In genomic region chr12:52042706-52043385, GRCh38 we compare ENCODE assay signal across 1 cellular context.
TF ChIP-seq lines count a peak whose summit lies in the region.

No MANE protein-coding gene starts in this region.

TF ChIP-seq in GM12878, 131 proteins besides CTCF, POLR2A, EP300 and RAD21:
- TF ChIP-seq BHLHE40 (IDR thresholded peaks at IDR 0.05; ENCODE audit: borderline replicate concordance in 1 of 2, low read depth in 2 of 2, low read length in 1 of 2): 0 out of 4 replicates have a peak, but pooled peaks of 1 of the 2 experiments have one; percentile 11
- TF ChIP-seq, protein P1, sequence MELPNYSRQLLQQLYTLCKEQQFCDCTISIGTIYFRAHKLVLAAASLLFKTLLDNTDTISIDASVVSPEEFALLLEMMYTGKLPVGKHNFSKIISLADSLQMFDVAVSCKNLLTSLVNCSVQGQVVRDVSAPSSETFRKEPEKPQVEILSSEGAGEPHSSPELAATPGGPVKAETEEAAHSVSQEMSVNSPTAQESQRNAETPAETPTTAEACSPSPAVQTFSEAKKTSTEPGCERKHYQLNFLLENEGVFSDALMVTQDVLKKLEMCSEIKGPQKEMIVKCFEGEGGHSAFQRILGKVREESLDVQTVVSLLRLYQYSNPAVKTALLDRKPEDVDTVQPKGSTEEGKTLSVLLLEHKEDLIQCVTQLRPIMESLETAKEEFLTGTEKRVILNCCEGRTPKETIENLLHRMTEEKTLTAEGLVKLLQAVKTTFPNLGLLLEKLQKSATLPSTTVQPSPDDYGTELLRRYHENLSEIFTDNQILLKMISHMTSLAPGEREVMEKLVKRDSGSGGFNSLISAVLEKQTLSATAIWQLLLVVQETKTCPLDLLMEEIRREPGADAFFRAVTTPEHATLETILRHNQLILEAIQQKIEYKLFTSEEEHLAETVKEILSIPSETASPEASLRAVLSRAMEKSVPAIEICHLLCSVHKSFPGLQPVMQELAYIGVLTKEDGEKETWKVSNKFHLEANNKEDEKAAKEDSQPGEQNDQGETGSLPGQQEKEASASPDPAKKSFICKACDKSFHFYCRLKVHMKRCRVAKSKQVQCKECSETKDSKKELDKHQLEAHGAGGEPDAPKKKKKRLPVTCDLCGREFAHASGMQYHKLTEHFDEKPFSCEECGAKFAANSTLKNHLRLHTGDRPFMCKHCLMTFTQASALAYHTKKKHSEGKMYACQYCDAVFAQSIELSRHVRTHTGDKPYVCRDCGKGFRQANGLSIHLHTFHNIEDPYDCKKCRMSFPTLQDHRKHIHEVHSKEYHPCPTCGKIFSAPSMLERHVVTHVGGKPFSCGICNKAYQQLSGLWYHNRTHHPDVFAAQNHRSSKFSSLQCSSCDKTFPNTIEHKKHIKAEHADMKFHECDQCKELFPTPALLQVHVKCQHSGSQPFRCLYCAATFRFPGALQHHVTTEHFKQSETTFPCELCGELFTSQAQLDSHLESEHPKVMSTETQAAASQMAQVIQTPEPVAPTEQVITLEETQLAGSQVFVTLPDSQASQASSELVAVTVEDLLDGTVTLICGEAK (IDR thresholded peaks at IDR 0.05; ENCODE audit: borderline replicate concordance): no peak
